In genomic region chr2:219551863-219552381, GRCh38 we compare ENCODE assay signal across 6 cellular contexts. TPM values are rescaled to one million over a fixed set of nuclear protein-coding genes. Genes with fewer than 3 reads are reported as not detected.
DNase-seq lines count a peak whose midpoint lies in the region; ATAC-seq and TF ChIP-seq lines count a peak whose summit lies in the region.

No MANE protein-coding gene starts in this region.

- H3K27ac ChIP-seq in coronary artery (peak overlapping the region in 1 of 2 donors; percentile 80), prostate gland (peak overlapping the region; percentile 77 to 81)

- WGBS in prostate gland = 2% methylated on average over 30 of the region's 31 CpGs

- TF ChIP-seq POLR2A in prostate gland (IDR thresholded peaks at IDR 0.05) = no peak

- ATAC-seq in GM18907 (IDR thresholded peaks at IDR 0.05; ENCODE audit: unreplicated experiment) (peak; percentile 17), HG03442 (IDR thresholded peaks at IDR 0.05; ENCODE audit: unreplicated experiment) (peak; percentile 19)

- no peaks in the 10 kb centered on the region for H3K36me3 ChIP-seq in prostate gland

- DNase-seq in coronary artery (ENCODE audit: low spot score) (no peak), prostate gland (ENCODE audit: low spot score) (no peak), hepatic stellate cell (ENCODE audit: low spot score) (no peak), NOMO-1 treated with DMSO at 0.1 percent for 48 hours (lab: John Stamatoyannopoulos, UW; ENCODE audit: unreplicated experiment) (no peak)

- no peaks in the 10 kb centered on the region for H3K27me3 ChIP-seq in prostate gland (replicated peaks; ENCODE audit: insufficient read depth)

- no peaks in the 10 kb centered on the region for H3K9me3 ChIP-seq in prostate gland

- TF ChIP-seq CTCF in coronary artery (IDR thresholded peaks at IDR 0.05) (no peak), prostate gland (IDR thresholded peaks at IDR 0.05) (no peak)

- peaks cover 11% of the 10 kb centered on the region for H3K4me1 ChIP-seq in prostate gland (replicated peaks)

- peak overlapping the region; percentile 82 for H3K4me3 ChIP-seq in coronary artery
- H3K4me3 ChIP-seq in prostate gland = peak overlapping the region; percentile 50 to 66

- intact Hi-C loops in prostate gland (cut with DNase I) = no loop called here

RNA-seq across cellular contexts. Expression of gene TMEM198, which starts 8.1 kb away (rescaled TPM):
- 10 to 100 TPM in 1 of 2 donors, 1 to 10 TPM in 1; 5.7 to 11.5 TPM for total RNA-seq in prostate gland

RNA-seq across cellular contexts. Expression of gene CHPF, which starts 8.3 kb away (rescaled TPM):
- 100 to 1,000 TPM; 150 to 819 TPM for total RNA-seq in prostate gland

RNA-seq across cellular contexts. Expression of gene OBSL1, which starts 19.4 kb away (rescaled TPM):
- 100 to 1,000 TPM; 142 to 330 TPM for total RNA-seq in prostate gland

RNA-seq across cellular contexts. Expression of gene INHA, which starts 20.2 kb away (rescaled TPM):
- total RNA-seq in prostate gland = 100 to 1,000 TPM in 1 of 2 donors, under 1 TPM in 1; 0.96 to 391 TPM

RNA-seq across cellular contexts. Expression of gene ASIC4, which starts 37.6 kb away (rescaled TPM):
- under 1 TPM; 0.09 to 0.45 TPM for total RNA-seq in prostate gland
